15 cellular contexts compared by ENCODE assay signal in the genomic region with DNA sequence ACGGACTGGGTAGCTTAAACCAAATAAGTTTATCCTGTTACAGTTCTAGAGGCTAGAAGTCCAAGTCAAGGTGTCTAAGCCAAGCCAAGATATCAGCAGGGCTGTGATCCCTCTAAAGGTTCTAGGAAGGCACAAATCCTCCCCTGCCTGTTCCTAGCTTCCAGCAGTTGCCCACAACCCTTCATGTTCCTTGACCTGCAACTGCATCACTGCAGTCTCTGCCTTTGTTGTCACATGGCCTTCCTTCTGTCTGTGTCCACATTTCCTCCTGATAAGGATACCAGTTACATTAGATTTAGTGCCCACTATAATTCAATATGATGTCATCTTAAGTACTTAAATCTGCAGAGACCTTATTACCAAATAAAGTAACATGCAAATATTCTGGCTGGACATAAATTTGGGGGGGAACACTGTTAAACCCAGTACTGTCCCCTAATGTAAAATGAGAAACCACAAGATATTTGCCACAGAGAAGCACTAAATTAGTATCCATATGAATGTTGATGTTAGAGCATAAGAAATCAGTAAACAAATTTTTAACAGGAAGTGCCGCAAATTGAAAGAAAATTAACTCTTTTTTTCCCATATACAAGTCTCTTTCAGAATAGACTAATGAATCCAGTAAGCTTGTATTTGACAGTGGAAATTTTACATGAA. TPM values are rescaled to one million over a fixed set of nuclear protein-coding genes. Genes with fewer than 3 reads are reported as not detected.
"Had no signal": no experiment of that assay in that cellular context is flagged by ENCODE, and none has a peak within 500 bp of the region (broad histone marks: within the 10 kb centered on the region; RNA-seq: fewer than 3 reads in every experiment).

No MANE protein-coding gene starts in this region.

- FAIRE-seq: colon, kidney had no signal

- ATAC-seq: heart left ventricle, left ventricle myocardium superior, right cardiac atrium had no signal

- DNase-seq: activated CD4-positive, alpha-beta T cell treated with anti-CD3 and anti-CD28 coated beads, Interleukin-2, amount 50 U/mL, for 4 hours; activated effector memory CD4-positive, alpha-beta T cell treated with anti-CD3 and anti-CD28 coated beads, Interleukin-2, amount 50 U/mL, for 16 hours; foreskin melanocyte; heart left ventricle; kidney; left ventricle myocardium superior; mesendoderm; right cardiac atrium; tibial artery had no signal

- H3K9me3 ChIP-seq: ascending aorta, heart left ventricle, tibial artery, vagina had no signal

RNA-seq across cellular contexts. Expression of a gene that starts 43.1 kb away (rescaled TPM):
- total RNA-seq: ascending aorta; cardiac muscle cell; heart left ventricle; kidney; left ventricle myocardium superior; right cardiac atrium; smooth muscle cell; T-helper 2 cell treated with Interferon-gamma antibody and Interleukin-4, amounts not matched to agents 100 ng/mL and 5 ng/mL, for 36 hours; vagina had no signal
